ENCODE assay signal across 18 cellular contexts in genomic region chr3:14804835-14805780, GRCh38. TPM values are rescaled to one million over a fixed set of nuclear protein-coding genes. Genes with fewer than 3 reads are reported as not detected.
DNase-seq lines count a peak whose midpoint lies in the region; ATAC-seq, FAIRE-seq and TF ChIP-seq lines count a peak whose summit lies in the region.
"Had no signal": no experiment of that assay in that cellular context is flagged by ENCODE, and none has a peak within 500 bp of the region (broad histone marks: within the 10 kb centered on the region; RNA-seq: fewer than 3 reads in every experiment).

No MANE protein-coding gene starts in this region.

- FAIRE-seq in endothelial cell of umbilical vein (lab: Jason Lieb, UNC), result peak; percentile 57
- FAIRE-seq: GM12878, RCC 7860 had no signal

- peaks cover 22% of the 10 kb centered on the region for H3K27me3 Mint-ChIP-seq in Calu3 (ENCODE audit: unreplicated experiment)
- H3K27me3 Mint-ChIP-seq in neural progenitor cell (ENCODE audit: insufficient read depth, low read depth), result peaks cover 43% of the 10 kb centered on the region

- H3K36me3 Mint-ChIP-seq in Calu3 (ENCODE audit: insufficient read depth, unreplicated experiment), result no peaks in the 10 kb centered on the region
- no peaks in the 10 kb centered on the region for H3K36me3 Mint-ChIP-seq in neural progenitor cell
- H3K36me3 Mint-ChIP-seq: CD14-positive monocyte had no signal

- no peaks in the 10 kb centered on the region for H3K9me2 ChIP-seq in PC-3 (replicated peaks; ENCODE audit: low read length)

- TF ChIP-seq CTCF in Calu3 (IDR thresholded peaks at IDR 0.05; ENCODE audit: unreplicated experiment) (no peak), PC-3 (conservative IDR thresholded peaks at IDR 0.05; ENCODE audit: low read depth, low read length) (no peak), endothelial cell of umbilical vein (IDR thresholded peaks at IDR 0.05; ENCODE audit: extremely low read depth in 1 of 2, insufficient read depth in 1 of 2, low read depth in 1 of 2, low read length in 2 of 2) (no peak), neural progenitor cell (IDR thresholded peaks at IDR 0.05) (no peak)

- DNase-seq in Calu3, result peak; percentile 21
- peak; percentile 31 for DNase-seq in PC-3
- peak; percentile 41 for DNase-seq in endothelial cell of umbilical vein (ENCODE audit: low read depth, low spot score)
- DNase-seq in neural progenitor cell (ENCODE audit: low spot score), result no peak
- no peak for DNase-seq in NOMO-1 (lab: John Stamatoyannopoulos, UW; ENCODE audit: unreplicated experiment in 2 of 2)
- DNase-seq in T-helper 1 cell, result no peak
- DNase-seq in DMS153 treated with DMSO at 0.1 percent for 48 hours (lab: John Stamatoyannopoulos, UW; ENCODE audit: unreplicated experiment), result no peak
- DNase-seq in OCI-M2 (lab: John Stamatoyannopoulos, UW; ENCODE audit: unreplicated experiment), result no peak
- DNase-seq: activated CD4-positive, alpha-beta T cell treated with anti-CD3 and anti-CD28 coated beads, Interleukin-2, amount 10 ng/mL, durations not matched to agents 7 days and 5 days; activated T-cell treated with anti-CD3 and anti-CD28 coated beads, Interleukin-2, amount 50 U/mL, for 4 hours; NCI-H2081 treated with DMSO at 0.1 percent for 48 hours; stimulated activated CD4-positive, alpha-beta T cell treated with anti-CD3 and anti-CD28 coated beads, Interleukin-15, amount 100 ng/mL, for 24 hours; T-helper 2 cell had no signal

- H3K4me3 ChIP-seq in PC-3 (ENCODE audit: low read length) (no peak overlapping the region), endothelial cell of umbilical vein (replicated peaks in 1 of 3; ENCODE audit: insufficient read depth in 1 of 3, low read depth in 1 of 3, low read length in 3 of 3) (no peak overlapping the region), neural progenitor cell (no peak overlapping the region)
- H3K4me3 ChIP-seq: GM12878, thoracic aorta had no signal

- POLR2A ChIA-PET in PC-3 (lab: Charles Lee; ENCODE audit: unreplicated experiment), result no interaction called here
- POLR2A ChIA-PET in endothelial cell of umbilical vein (lab: Charles Lee), result no interaction called here

- no peak overlapping the region for H3K27ac Mint-ChIP-seq in Calu3 (ENCODE audit: unreplicated experiment)
- H3K27ac Mint-ChIP-seq in neural progenitor cell, result peak overlapping the region; percentile 4

- H3K4me1 ChIP-seq in PC-3 (ENCODE audit: insufficient read depth, low read length) (no peaks in the 10 kb centered on the region), endothelial cell of umbilical vein (ENCODE audit: control insufficient read depth, extremely low read depth, insufficient read depth, low read length) (peaks cover 48% of the 10 kb centered on the region), neural progenitor cell (no peaks in the 10 kb centered on the region)
- H3K4me1 ChIP-seq: parathyroid adenoma had no signal

- no peaks in the 10 kb centered on the region for H4K20me1 ChIP-seq in PC-3 (ENCODE audit: low read length)
- no peaks in the 10 kb centered on the region for H4K20me1 ChIP-seq in endothelial cell of umbilical vein (replicated peaks; ENCODE audit: control insufficient read depth, extremely low read depth, insufficient read depth, low read length)
- no peaks in the 10 kb centered on the region for H4K20me1 ChIP-seq in neural progenitor cell (ENCODE audit: low read depth)

- no peak overlapping the region for H3K4me2 ChIP-seq in PC-3 (ENCODE audit: low read length)
- peak overlapping the region; percentile 62 for H3K4me2 ChIP-seq in endothelial cell of umbilical vein (ENCODE audit: insufficient read depth, low read length)
- no peak overlapping the region for H3K4me2 ChIP-seq in neural progenitor cell

- dilution Hi-C loops in endothelial cell of umbilical vein (cut with MboI; ENCODE audit: extremely low pct_ligation_motif_present, low sequenced_read_pairs), result no loop called here

- H3K9me1 ChIP-seq in endothelial cell of umbilical vein (replicated peaks; ENCODE audit: control insufficient read depth, extremely low read depth, insufficient read depth, low read length), result no peaks in the 10 kb centered on the region

- H3K4me3 Mint-ChIP-seq in Calu3 (ENCODE audit: low read depth, unreplicated experiment), result no peak overlapping the region
- H3K4me3 Mint-ChIP-seq in neural progenitor cell, result peak overlapping the region; percentile 38
- H3K4me3 Mint-ChIP-seq: activated CD4-positive, alpha-beta T cell treated with anti-CD3 and anti-CD28 coated beads, Interleukin-2, amount 10 ng/mL, durations not matched to agents 7 days and 5 days; activated T-cell treated with anti-CD3 and anti-CD28 coated beads, Interleukin-2, amount 50 U/mL, for 4 hours had no signal

- intact Hi-C loops in Calu3 (cut with micrococcal nuclease; ENCODE audit: unreplicated experiment), result no loop called here
- intact Hi-C loops in PC-3 (cut with micrococcal nuclease), result no loop called here
- intact Hi-C loops in endothelial cell of umbilical vein (cut with micrococcal nuclease), result loop anchor here (1.0 to 10.0 kb wide), 3 partner anchors 7 to 370 kb away; no protein-coding TSS in a partner anchor

- no TSS peak for BruUV-seq in Calu3 (replicated peaks; lab: Mats Ljungman, UMichigan)
- no TSS peak for BruUV-seq in PC-3 (replicated peaks; lab: Mats Ljungman, UMichigan)
- no TSS peak for BruUV-seq in endothelial cell of umbilical vein (replicated peaks; lab: Mats Ljungman, UMichigan)

- H3K36me3 ChIP-seq in PC-3 (ENCODE audit: low read depth, low read length), result no peaks in the 10 kb centered on the region
- H3K36me3 ChIP-seq in endothelial cell of umbilical vein (ENCODE audit: control insufficient read depth in 2 of 2, extremely low read depth in 1 of 2, insufficient read depth in 2 of 2, low read length in 2 of 2), result no peaks in the 10 kb centered on the region
- H3K36me3 ChIP-seq in neural progenitor cell, result no peaks in the 10 kb centered on the region
- H3K36me3 ChIP-seq: thoracic aorta had no signal

- H3K4me1 Mint-ChIP-seq in Calu3 (ENCODE audit: low read depth, unreplicated experiment) (peaks cover 35% of the 10 kb centered on the region), neural progenitor cell (peaks cover 17% of the 10 kb centered on the region)

- TF ChIP-seq POLR2A in endothelial cell of umbilical vein (IDR thresholded peaks at IDR 0.05; ENCODE audit: low read depth, low read length), result no peak

- H3K79me2 ChIP-seq in PC-3 (ENCODE audit: low read length), result no peaks in the 10 kb centered on the region
- no peaks in the 10 kb centered on the region for H3K79me2 ChIP-seq in endothelial cell of umbilical vein (ENCODE audit: control insufficient read depth, insufficient read depth, low read length)
- H3K79me2 ChIP-seq in neural progenitor cell (ENCODE audit: low read depth), result no peaks in the 10 kb centered on the region
- H3K79me2 ChIP-seq: parathyroid adenoma had no signal

- H3K9me3 Mint-ChIP-seq in Calu3 (ENCODE audit: low read depth, unreplicated experiment) (no peaks in the 10 kb centered on the region), neural progenitor cell (peaks cover 2% of the 10 kb centered on the region)
- H3K9me3 Mint-ChIP-seq: activated CD4-positive, alpha-beta T cell treated with anti-CD3 and anti-CD28 coated beads, Interleukin-2, amount 10 ng/mL, durations not matched to agents 7 days and 5 days; activated T-cell treated with anti-CD3 and anti-CD28 coated beads, Interleukin-2, amount 50 U/mL, for 4 hours had no signal

- H3K27me3 ChIP-seq in PC-3 (ENCODE audit: low read length) (peaks cover 48% of the 10 kb centered on the region), endothelial cell of umbilical vein (ENCODE audit: control insufficient read depth in 2 of 2, insufficient read depth in 2 of 2, low read length in 2 of 2) (no peaks in the 10 kb centered on the region), neural progenitor cell (peaks cover 41% of the 10 kb centered on the region)

- H3K27ac ChIP-seq in PC-3 (ENCODE audit: low read length), result no peak overlapping the region
- H3K27ac ChIP-seq in endothelial cell of umbilical vein (ENCODE audit: insufficient read depth, low read depth, low read length), result peak overlapping the region; percentile 93
- H3K27ac ChIP-seq in neural progenitor cell, result no peak overlapping the region
- H3K27ac ChIP-seq: thoracic aorta had no signal

- H3K9me3 ChIP-seq in PC-3 (ENCODE audit: low read length) (no peaks in the 10 kb centered on the region), endothelial cell of umbilical vein (replicated peaks; ENCODE audit: control insufficient read depth, insufficient read depth, low read length) (no peaks in the 10 kb centered on the region), neural progenitor cell (ENCODE audit: low read depth) (no peaks in the 10 kb centered on the region)
- H3K9me3 ChIP-seq: thoracic aorta had no signal

- no peaks in the 10 kb centered on the region for H3F3A ChIP-seq in PC-3 (ENCODE audit: low read length, unreplicated experiment)
- no peaks in the 10 kb centered on the region for H3F3A ChIP-seq in neural progenitor cell (ENCODE audit: low read depth)

- CTCF ChIA-PET in Calu3 (lab: Charles Lee) (no interaction called here), PC-3 (lab: Charles Lee) (no interaction called here), endothelial cell of umbilical vein (lab: Charles Lee) (interaction anchor here (1.0 kb wide), 2 partner anchors 9 to 58 kb away, joined by 3 to 6 read pairs; no protein-coding TSS in a partner anchor)

- no peak overlapping the region for H3K9ac ChIP-seq in PC-3 (ENCODE audit: low read length)
- peak overlapping the region; percentile 80 for H3K9ac ChIP-seq in endothelial cell of umbilical vein (replicated peaks; ENCODE audit: extremely low read depth, insufficient read depth, low read length)
- no peak overlapping the region for H3K9ac ChIP-seq in neural progenitor cell
- H3K9ac ChIP-seq: parathyroid adenoma had no signal

- no peak for ATAC-seq in PC-3
- ATAC-seq: activated T-cell treated with anti-CD3 and anti-CD28 coated beads, Interleukin-2, amount 50 U/mL, for 4 hours; GM12878 had no signal

- H2AFZ ChIP-seq in PC-3 (ENCODE audit: low read length) (no peak overlapping the region), endothelial cell of umbilical vein (ENCODE audit: low read depth, low read length) (peak overlapping the region; percentile 0), neural progenitor cell (replicated peaks) (no peak overlapping the region)
- H2AFZ ChIP-seq: parathyroid adenoma had no signal

TF ChIP-seq in endothelial cell of umbilical vein, 7 proteins besides CTCF, POLR2A, EP300 and RAD21 (continues in another document):
- no peak for TF ChIP-seq POLR2AphosphoS5 (IDR thresholded peaks at IDR 0.05; ENCODE audit: insufficient read depth, low read depth, low read length)

RNA-seq across cellular contexts. Expression of gene FGD5, which starts 13.7 kb away (rescaled TPM):
- total RNA-seq in Calu3 (2022), result not detected in 2 replicates
- total RNA-seq in PC-3 (2014; rRNA removed), result not detected in 2 replicates
- total RNA-seq in endothelial cell of umbilical vein, result 134 and 141 TPM in 2 replicates
- polyA plus RNA-seq in endothelial cell of umbilical vein, result 45.4 and 49.6 TPM in 2 replicates
- polyA plus RNA-seq in endothelial cell of umbilical vein (2011; cell fraction: cytosol; rRNA removed), result 64.1 and 67.3 TPM in 2 replicates
- polyA plus RNA-seq in endothelial cell of umbilical vein (2011; cell fraction: nucleus; rRNA removed), result 75.7 and 82.0 TPM in 2 replicates
- 84.4 and 85.0 TPM in 2 replicates for polyA plus RNA-seq in endothelial cell of umbilical vein (2012)
- polyA minus RNA-seq in endothelial cell of umbilical vein, result 101 and 111 TPM in 2 replicates
- polyA minus RNA-seq in endothelial cell of umbilical vein (2011; cell fraction: cytosol; rRNA and poly(A)+ RNA removed), result not detected
- polyA minus RNA-seq in endothelial cell of umbilical vein (2011; cell fraction: nucleus; rRNA and poly(A)+ RNA removed), result 93.1 and 98.3 TPM in 2 replicates
- total RNA-seq in neural progenitor cell (ENCODE audit: low replicate concordance), result 0.24 and 0.25 TPM in 2 replicates
- polyA plus RNA-seq: CD14-positive monocyte had no signal

Comparison
In these comparisons a context has a peak if more than half of its experiments do, and no peak if none do; other contexts are left out.
1. DNase-seq: peak in Calu3 (single experiment), PC-3 (single experiment) and endothelial cell of umbilical vein (single experiment); none in neural progenitor cell (single experiment), NOMO-1 (0 of 2), T-helper 1 cell (0 of 5), DMS153 treated with DMSO at 0.1 percent for 48 hours (single experiment) and OCI-M2 (single experiment).
2. RNA of gene FGD5, which starts 13.7 kb away (total RNA-seq): 134 to 141 TPM in endothelial cell of umbilical vein; 0.24 to 0.25 TPM in neural progenitor cell, not detected in Calu3 and not detected in PC-3; every median in the first group is over 100 times any median in the second.